ENCODE assay signal across 14 cellular contexts in the genomic region with DNA sequence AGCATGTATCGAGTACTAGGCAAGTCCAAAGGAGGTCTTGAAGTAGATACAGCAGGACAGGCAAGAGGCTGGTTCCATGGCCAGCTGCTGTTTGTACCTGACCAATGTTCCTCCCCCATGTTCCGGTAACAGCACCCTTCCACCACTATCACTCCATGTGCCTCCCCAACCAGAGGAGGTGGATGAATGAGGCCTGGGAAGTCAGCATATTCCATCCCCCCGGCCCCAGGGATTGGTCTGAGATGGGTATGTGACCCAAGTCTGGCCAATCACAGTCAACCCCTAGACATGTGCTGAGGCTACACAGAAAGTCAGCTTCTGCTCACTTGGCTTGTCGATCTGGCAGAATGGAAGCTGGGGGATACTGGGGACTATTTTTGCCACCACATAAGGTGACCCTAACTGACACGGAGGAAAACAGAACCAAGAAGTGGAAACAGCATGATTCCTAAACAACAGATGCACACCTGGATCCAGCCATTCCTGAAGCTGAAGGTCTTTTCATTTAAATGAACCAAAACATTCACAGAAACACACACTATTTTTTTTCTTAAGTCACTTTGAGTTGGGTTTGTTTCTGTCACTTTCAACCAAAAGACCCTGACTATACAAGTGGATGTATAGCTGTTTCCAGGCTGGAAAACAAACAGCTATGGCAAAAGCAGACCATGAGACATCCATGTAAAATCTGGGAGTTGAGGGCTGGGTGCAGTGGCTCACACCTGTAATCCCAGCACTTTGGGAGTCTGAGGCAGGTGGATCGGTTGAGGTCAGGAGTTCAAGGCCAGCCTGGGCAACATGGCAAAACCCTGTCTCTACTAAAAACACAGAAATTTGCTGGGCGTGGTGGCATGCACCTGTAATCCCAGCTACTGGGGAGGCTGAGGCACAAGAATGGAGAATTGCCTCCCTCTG.
DNase-seq lines count a peak whose midpoint lies in the region; ATAC-seq and TF ChIP-seq lines count a peak whose summit lies in the region.
"Had no signal": no experiment of that assay in that cellular context is flagged by ENCODE, and none has a peak within 500 bp of the region (broad histone marks: within the 10 kb centered on the region; RNA-seq: fewer than 3 reads in every experiment).

No MANE protein-coding gene starts in this region.

- TF ChIP-seq CTCF in Caco-2 (IDR thresholded peaks at IDR 0.05; ENCODE audit: insufficient read depth in 1 of 2, low read depth in 1 of 2, low read length in 1 of 2, severe bottlenecking in 1 of 2, unreplicated experiment in 1 of 2) (no peak), mammary epithelial cell (conservative IDR thresholded peaks at IDR 0.05 in 1 of 2, IDR thresholded peaks at IDR 0.05 in 1 of 2; ENCODE audit: extremely low read depth in 1 of 2, insufficient read depth in 1 of 2, low read depth in 1 of 2, low read length in 2 of 2) (no peak)

- H3K23ac ChIP-seq in neuronal stem cell (ENCODE audit: low read depth, low read length, poor library complexity): no peak overlapping the region

- H3K27ac Mint-ChIP-seq in Caco-2 (ENCODE audit: unreplicated experiment) (peak overlapping the region; percentile 8), T-helper 17 cell (no peak overlapping the region)
- H3K27ac Mint-ChIP-seq: CD4-positive, alpha-beta T cell had no signal

- no peak overlapping the region for H3K18ac ChIP-seq in neuronal stem cell (ENCODE audit: low read length)

- H3K4me2 ChIP-seq in mammary epithelial cell (ENCODE audit: insufficient read depth, low read depth, low read length) (peak overlapping the region; percentile 21), neuronal stem cell (ENCODE audit: insufficient read depth, low read length, poor library complexity, severe bottlenecking) (no peak overlapping the region)

- dilution Hi-C loops in mammary epithelial cell (cut with HindIII; ENCODE audit: low sequenced_read_pairs): no loop called here

- H2BK5ac ChIP-seq in neuronal stem cell (ENCODE audit: low read length): no peak overlapping the region

- intact Hi-C loops in Caco-2 (cut with micrococcal nuclease; ENCODE audit: unreplicated experiment): no loop called here
- intact Hi-C loops in mammary epithelial cell (cut with micrococcal nuclease): loop anchor here (1.0 to 5.0 kb wide), 4 partner anchors 8 to 247 kb away; no protein-coding TSS in a partner anchor
- intact Hi-C loops in posterior vena cava (cut with DNase I): no loop called here

- POLR2A ChIA-PET in Caco-2 (lab: Charles Lee): no interaction called here

- no peak overlapping the region for H2AK5ac ChIP-seq in neuronal stem cell (ENCODE audit: low read depth, low read length)

- no peak overlapping the region for H2AFZ ChIP-seq in mammary epithelial cell (ENCODE audit: low read depth, low read length)
- no peak overlapping the region for H2AFZ ChIP-seq in neuronal stem cell (ENCODE audit: low read length)

- 90% methylated on average over 5 of the region's 7 CpGs for WGBS in mammary epithelial cell (ENCODE audit: low coverage, missing lambda C conversion rate)
- no CpG with 5 or more reads among the region's 7 CpGs for WGBS in neuronal stem cell (ENCODE audit: extremely low coverage in 2 of 2, insufficient read length in 2 of 2, insufficient replicate concordance in 1 of 2), 2 donors

- H3K27me3 ChIP-seq in Caco-2 (replicated peaks; ENCODE audit: control insufficient read depth, insufficient read depth, low read length) (no peaks in the 10 kb centered on the region), mammary epithelial cell (ENCODE audit: insufficient read depth, low read length) (no peaks in the 10 kb centered on the region), neuronal stem cell (ENCODE audit: control insufficient read depth in 3 of 3, insufficient read depth in 3 of 3, low read depth in 1 of 3, low read length in 3 of 3) (peaks cover 0 to 10% (median 0%) of the 10 kb centered on the region in 3 experiments)
- H3K27me3 ChIP-seq: dorsolateral prefrontal cortex had no signal

- peak overlapping the region; percentile 23 for H4K8ac ChIP-seq in neuronal stem cell (ENCODE audit: low read depth, low read length)

- H2BK120ac ChIP-seq in neuronal stem cell (ENCODE audit: low read depth, low read length): no peak overlapping the region

- H4K91ac ChIP-seq in neuronal stem cell (ENCODE audit: low read depth, low read length, poor library complexity): no peak overlapping the region

- no peaks in the 10 kb centered on the region for H3K9me3 ChIP-seq in Caco-2
- H3K9me3 ChIP-seq in mammary epithelial cell (replicated peaks; ENCODE audit: insufficient read depth, low read length): no peaks in the 10 kb centered on the region
- no peaks in the 10 kb centered on the region for H3K9me3 ChIP-seq in neuronal stem cell (replicated peaks in 1 of 2; ENCODE audit: control insufficient read depth in 2 of 2, insufficient read depth in 1 of 2, low read depth in 1 of 2, low read length in 2 of 2)
- no peaks in the 10 kb centered on the region for H3K9me3 ChIP-seq in T-helper 17 cell (ENCODE audit: control insufficient read depth, low read length, poor library complexity, severe bottlenecking)

- no peak for ATAC-seq in T-helper 17 cell
- ATAC-seq: naive thymus-derived CD8-positive, alpha-beta T cell had no signal

- peak overlapping the region; percentile 94 for H2BK15ac ChIP-seq in neuronal stem cell (ENCODE audit: low read length)

- peak overlapping the region; percentile 85 for H3K4ac ChIP-seq in neuronal stem cell (ENCODE audit: low read length)

- peak overlapping the region; percentile 75 for H2BK12ac ChIP-seq in neuronal stem cell (ENCODE audit: low read length)

- H3K79me2 ChIP-seq in mammary epithelial cell (ENCODE audit: insufficient read depth, low read length): no peaks in the 10 kb centered on the region

- CTCF ChIA-PET in Caco-2 (lab: Charles Lee) (interaction anchor here (1.2 kb wide), 1 partner anchor 253 kb away, joined by 3 read pairs; no protein-coding TSS in a partner anchor), mammary epithelial cell (lab: Charles Lee; ENCODE audit: low non-redundant PET) (no interaction called here)

- no peaks in the 10 kb centered on the region for H3K79me1 ChIP-seq in neuronal stem cell (ENCODE audit: low read depth, low read length)

- no peaks in the 10 kb centered on the region for H3K27me3 Mint-ChIP-seq in Caco-2 (ENCODE audit: insufficient read depth, unreplicated experiment)
- H3K27me3 Mint-ChIP-seq in T-helper 17 cell: peaks cover 7% of the 10 kb centered on the region
- H3K27me3 Mint-ChIP-seq: CD4-positive, alpha-beta T cell had no signal

- H4K20me1 ChIP-seq in mammary epithelial cell (ENCODE audit: insufficient read depth, low read length): no peaks in the 10 kb centered on the region

- H3K9me3 Mint-ChIP-seq in Caco-2 (ENCODE audit: unreplicated experiment): no peaks in the 10 kb centered on the region
- H3K9me3 Mint-ChIP-seq: CD4-positive, alpha-beta T cell had no signal

- BruUV-seq in Caco-2 (replicated peaks; lab: Mats Ljungman, UMichigan): no TSS peak
- TSS peak; percentile 83 for BruUV-seq in mammary epithelial cell (replicated peaks; lab: Mats Ljungman, UMichigan)

- H3K14ac ChIP-seq in neuronal stem cell (ENCODE audit: low read length): no peak overlapping the region

- H3K4me1 Mint-ChIP-seq in Caco-2 (ENCODE audit: low read depth, unreplicated experiment) (peaks cover 34% of the 10 kb centered on the region), T-helper 17 cell (peaks cover 7% of the 10 kb centered on the region)

- H3K9ac ChIP-seq in mammary epithelial cell (ENCODE audit: insufficient read depth, low read length) (peak overlapping the region; percentile 67), neuronal stem cell (ENCODE audit: low read depth, low read length, poor library complexity) (no peak overlapping the region)

- H3K36me3 Mint-ChIP-seq in Caco-2 (ENCODE audit: insufficient read depth, unreplicated experiment) (no peaks in the 10 kb centered on the region), T-helper 17 cell (ENCODE audit: low read depth) (peaks cover 3% of the 10 kb centered on the region)
- H3K36me3 Mint-ChIP-seq: naive thymus-derived CD8-positive, alpha-beta T cell had no signal

- H3K4me1 ChIP-seq in Caco-2 (peaks cover 45% of the 10 kb centered on the region), mammary epithelial cell (ENCODE audit: insufficient read depth, low read length) (peaks cover 34% of the 10 kb centered on the region), neuronal stem cell (ENCODE audit: control insufficient read depth in 2 of 2, insufficient read depth in 1 of 2, low read depth in 1 of 2, low read length in 2 of 2) (no peaks in the 10 kb centered on the region)

- H3K36me3 ChIP-seq in Caco-2 (ENCODE audit: control insufficient read depth, insufficient read depth, low read length): no peaks in the 10 kb centered on the region
- no peaks in the 10 kb centered on the region for H3K36me3 ChIP-seq in mammary epithelial cell (ENCODE audit: insufficient read depth, low read length)
- no peaks in the 10 kb centered on the region for H3K36me3 ChIP-seq in neuronal stem cell (replicated peaks in 1 of 2; ENCODE audit: control insufficient read depth in 2 of 2, insufficient read depth in 2 of 2, low read length in 2 of 2)

- no peak overlapping the region for H3K4me3 Mint-ChIP-seq in Caco-2 (ENCODE audit: unreplicated experiment)
- H3K4me3 Mint-ChIP-seq in T-helper 17 cell: no peak overlapping the region
- H3K4me3 Mint-ChIP-seq: CD4-positive, alpha-beta T cell; naive thymus-derived CD8-positive, alpha-beta T cell had no signal

- H3K27ac ChIP-seq in mammary epithelial cell (ENCODE audit: insufficient read depth, low read depth, low read length) (peak overlapping the region; percentile 89), neuronal stem cell (replicated peaks; ENCODE audit: low read length) (no peak overlapping the region)
- H3K27ac ChIP-seq: dorsolateral prefrontal cortex had no signal

- H3K4me3 ChIP-seq in Caco-2 (ENCODE audit: low read depth, low read length): no peak overlapping the region
- H3K4me3 ChIP-seq in mammary epithelial cell (replicated peaks in 1 of 3; ENCODE audit: insufficient read depth in 1 of 3, low read depth in 2 of 3, low read length in 3 of 3): no peak overlapping the region
- H3K4me3 ChIP-seq in neuronal stem cell (ENCODE audit: low read length in 2 of 2): peak overlapping the region in 1 of 2 donors; percentile 6
- H3K4me3 ChIP-seq: dorsolateral prefrontal cortex had no signal

- in situ Hi-C loops in mammary epithelial cell (cut with MboI; ENCODE audit: low sequenced_read_pairs in 2 of 2): no loop called here

- DNase-seq in Caco-2 (no peak), LHCN-M2 (ENCODE audit: low read depth) (peak; percentile 48), mammary epithelial cell (no peak), neuronal stem cell (ENCODE audit: low spot score) (no peak), T-helper 17 cell (no peak), NAMALWA (ENCODE audit: low spot score) (no peak), posterior vena cava (ENCODE audit: low spot score) (no peak), GF-D8 (lab: John Stamatoyannopoulos, UW) (no peak)
- DNase-seq: CD4-positive, alpha-beta T cell; dorsolateral prefrontal cortex; H7; naive thymus-derived CD8-positive, alpha-beta T cell; NCI-H1092 treated with DMSO at 0.1 percent for 48 hours; substantia nigra had no signal
